In the genomic region with DNA sequence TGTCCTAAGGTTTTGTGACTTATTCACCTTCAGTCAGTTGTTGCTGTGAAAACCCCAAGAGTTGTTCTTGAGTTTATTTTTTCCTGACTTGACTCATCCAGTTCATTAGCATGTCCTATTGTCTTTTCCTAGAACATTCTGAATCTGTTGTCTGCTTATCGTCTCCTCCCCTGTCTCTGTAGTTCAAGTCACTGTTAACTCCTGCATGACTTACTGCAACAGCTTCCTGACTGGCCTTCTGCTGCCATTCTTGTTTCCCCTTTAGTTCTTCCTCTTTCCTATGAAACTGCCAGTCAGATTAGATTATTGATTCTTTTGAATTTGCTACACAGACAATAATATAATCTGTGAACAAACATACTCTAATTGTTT, we compare ENCODE assay signal across 8 cellular contexts.
DNase-seq lines count a peak whose midpoint lies in the region; ATAC-seq and TF ChIP-seq lines count a peak whose summit lies in the region.

No MANE protein-coding gene starts in this region.

- no peaks in the 10 kb centered on the region for H3K27me3 ChIP-seq in MG63

- peaks cover 27% of the 10 kb centered on the region for H3K9me3 Mint-ChIP-seq in activated naive CD8-positive, alpha-beta T cell (ENCODE audit: low read depth)

- peaks cover 15% of the 10 kb centered on the region for H3K4me1 Mint-ChIP-seq in activated naive CD8-positive, alpha-beta T cell (ENCODE audit: low read depth)

- ATAC-seq in HG03103 (IDR thresholded peaks at IDR 0.05; ENCODE audit: low read depth, unreplicated experiment), result peak; percentile 71

- peaks cover 38% of the 10 kb centered on the region for H3K9me3 ChIP-seq in MG63

- DNase-seq in GM13977 (ENCODE audit: low spot score), result peak; percentile 12
- DNase-seq in kidney tubule cell (ENCODE audit: low spot score), result peak; percentile 77
- no peak for DNase-seq in MG63
- DNase-seq in NCI-H748 treated with DMSO at 0.1 percent for 48 hours (lab: John Stamatoyannopoulos, UW), result no peak
- no peak for DNase-seq in foreskin melanocyte
- DNase-seq in SK-N-DZ (ENCODE audit: low spot score), result no peak

- peaks cover 56% of the 10 kb centered on the region for H3K36me3 ChIP-seq in MG63

- peak overlapping the region; percentile 86 for H3K27ac Mint-ChIP-seq in activated naive CD8-positive, alpha-beta T cell

- TF ChIP-seq CTCF in GM13977 (IDR thresholded peaks at IDR 0.05; ENCODE audit: extremely low read depth, insufficient read depth, missing control alignments), result no peak

- in situ Hi-C loops in GM13977 (cut with MboI; ENCODE audit: low pct_unique_long_range_greater_than_20kb, low sequenced_read_pairs, unreplicated experiment), result no loop called here

- peak overlapping the region; percentile 30 for H3K4me3 Mint-ChIP-seq in activated naive CD8-positive, alpha-beta T cell

- H3K4me3 ChIP-seq in MG63, result no peak overlapping the region

- H3K27me3 Mint-ChIP-seq in activated naive CD8-positive, alpha-beta T cell, result no peaks in the 10 kb centered on the region

- peaks cover 52% of the 10 kb centered on the region for H3K36me3 Mint-ChIP-seq in activated naive CD8-positive, alpha-beta T cell

Comparison
In these comparisons a context has a peak if more than half of its experiments do, and no peak if none do; other contexts are left out.
1. DNase-seq: peak in GM13977 (single experiment) and kidney tubule cell (single experiment); none in MG63 (single experiment), NCI-H748 treated with DMSO at 0.1 percent for 48 hours (single experiment), foreskin melanocyte (single experiment) and SK-N-DZ (single experiment).